In genomic region chr2:102872388-102872787, GRCh38 we compare ENCODE assay signal across 10 cellular contexts.
DNase-seq lines count a peak whose midpoint lies in the region; ATAC-seq and TF ChIP-seq lines count a peak whose summit lies in the region.
"Had no signal": no experiment of that assay in that cellular context is flagged by ENCODE, and none has a peak within 500 bp of the region (broad histone marks: within the 10 kb centered on the region; RNA-seq: fewer than 3 reads in every experiment).

No MANE protein-coding gene starts in this region.

- DNase-seq in NCI-H1105 treated with DMSO at 0.1 percent for 48 hours (lab: John Stamatoyannopoulos, UW): peak; percentile 3
- no peak for DNase-seq in NCI-H1105 (lab: John Stamatoyannopoulos, UW)
- peak; percentile 2 for DNase-seq in LHCN-M2 (ENCODE audit: low read depth)
- peak; percentile 13 for DNase-seq in cerebellum (ENCODE audit: low spot score)
- DNase-seq in spleen: no peak
- no peak for DNase-seq in HuH-7.5 (ENCODE audit: low spot score)
- DNase-seq: activated CD8-positive, alpha-beta memory T cell treated with anti-CD3 and anti-CD28 coated beads for 24 hours; NCI-H187 had no signal

- intact Hi-C loops in spleen (cut with DNase I; ENCODE audit: low total_unique reads): no loop called here

- H3K27ac ChIP-seq in parathyroid adenoma: no peak overlapping the region
- H3K27ac ChIP-seq in spleen: no peak overlapping the region

- WGBS in spleen, 5 donors: 75 to 85% (median 78%) methylated on average over 2 of the region's 2 CpGs

- H2AFZ ChIP-seq in parathyroid adenoma: no peak overlapping the region

- TF ChIP-seq POLR2A in spleen (IDR thresholded peaks at IDR 0.05): no peak

- H3K27me3 ChIP-seq in parathyroid adenoma (ENCODE audit: control insufficient read depth, insufficient read depth, low read length) (no peaks in the 10 kb centered on the region), spleen (replicated peaks in 1 of 7) (no peaks in the 10 kb centered on the region)

- H3K4me3 ChIP-seq in parathyroid adenoma (ENCODE audit: low read depth, low read length) (no peak overlapping the region), spleen (no peak overlapping the region)

- H3K36me3 ChIP-seq in parathyroid adenoma (ENCODE audit: control insufficient read depth, insufficient read depth, low read length) (no peaks in the 10 kb centered on the region), spleen (no peaks in the 10 kb centered on the region)

- no peak overlapping the region for H3K9ac ChIP-seq in parathyroid adenoma

- H3K4me1 ChIP-seq in parathyroid adenoma (no peaks in the 10 kb centered on the region), spleen (no peaks in the 10 kb centered on the region)

- ATAC-seq in HG02852 (IDR thresholded peaks at IDR 0.05; ENCODE audit: unreplicated experiment): no peak

- peak; percentile 10 for TF ChIP-seq CTCF in parathyroid adenoma (IDR thresholded peaks at IDR 0.05)
- TF ChIP-seq CTCF in spleen (IDR thresholded peaks at IDR 0.05 in 8 of 11, conservative IDR thresholded peaks at IDR 0.05 in 3 of 11): no peak

- H3K9me3 ChIP-seq in parathyroid adenoma (ENCODE audit: control insufficient read depth, low read length) (no peaks in the 10 kb centered on the region), spleen (peaks cover 0 to 6% (median 0%) of the 10 kb centered on the region in 8 donors)

- H3K4me2 ChIP-seq in parathyroid adenoma (ENCODE audit: low read length): no peak overlapping the region

- H3K79me2 ChIP-seq in parathyroid adenoma: no peaks in the 10 kb centered on the region

Comparison
In these comparisons a context has a peak if more than half of its experiments do, and no peak if none do; other contexts are left out.
1. DNase-seq: peak in NCI-H1105 treated with DMSO at 0.1 percent for 48 hours (single experiment), LHCN-M2 (single experiment) and cerebellum (single experiment); none in NCI-H1105 (single experiment), spleen (single experiment) and HuH-7.5 (single experiment).